23 cellular contexts compared by ENCODE assay signal in the genomic region with DNA sequence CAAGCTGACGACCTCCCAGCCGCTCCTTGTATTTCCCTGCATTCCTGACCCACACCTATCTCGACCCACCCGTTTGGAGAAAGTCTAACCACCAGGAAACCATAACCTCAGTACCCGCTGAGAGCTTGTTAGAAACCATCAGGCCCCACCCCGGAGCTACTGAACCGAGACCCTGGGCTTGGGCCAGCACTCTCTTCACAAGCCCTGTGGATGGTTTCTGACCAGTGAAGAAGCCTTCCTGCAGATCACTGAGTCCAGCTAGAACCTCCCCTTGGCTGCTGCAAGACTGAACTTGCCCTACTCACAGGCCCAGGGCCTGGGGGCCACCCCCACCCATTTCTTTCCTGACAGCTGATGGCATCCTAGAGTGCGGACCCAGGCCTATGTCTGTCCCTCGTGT.
"Had no signal": no experiment of that assay in that cellular context is flagged by ENCODE, and none has a peak within 500 bp of the region (broad histone marks: within the 10 kb centered on the region; RNA-seq: fewer than 3 reads in every experiment).

No MANE protein-coding gene starts in this region.

- H3K4me3 ChIP-seq: hepatocyte, left lung, lower lobe of right lung, neural progenitor cell, right atrium auricular region, sigmoid colon, spleen, suprapubic skin, thoracic aorta, tibial nerve, uterus had no signal

- H3K27me3 ChIP-seq: hepatocyte, left lung, neural progenitor cell, neutrophil, right atrium auricular region, sigmoid colon, spleen, suprapubic skin, tibial nerve, uterus had no signal

- H3K27ac ChIP-seq: hepatocyte, left lung, lower lobe of right lung, neural progenitor cell, neutrophil, parathyroid adenoma, right atrium auricular region, sigmoid colon, spleen, suprapubic skin, thoracic aorta, tibial nerve, uterus had no signal

- H3K9me3 ChIP-seq: left lung, lower lobe of right lung, neutrophil, right atrium auricular region, sigmoid colon, spleen, suprapubic skin, thoracic aorta, tibial nerve, uterus had no signal

- H3K36me3 ChIP-seq: neural progenitor cell, uterus had no signal

- H3K4me1 ChIP-seq: left lung, lower lobe of right lung, neural progenitor cell, parathyroid adenoma, right atrium auricular region, sigmoid colon, spleen, suprapubic skin, tibial nerve, uterus had no signal

- DNase-seq: kidney glomerular epithelial cell; left colon; left lung; lower lobe of right lung; mammary epithelial cell; mesenchymal stem cell; natural killer cell; nephron progenitor cell; occipital lobe; sigmoid colon; small intestine; spleen; stimulated activated CD4-positive, alpha-beta T cell treated with anti-CD3 and anti-CD28 coated beads, Interleukin-4, amount 100 ng/mL, for 24 hours; stimulated activated naive CD4-positive, alpha-beta T cell; uterus had no signal
